In the genomic region with DNA sequence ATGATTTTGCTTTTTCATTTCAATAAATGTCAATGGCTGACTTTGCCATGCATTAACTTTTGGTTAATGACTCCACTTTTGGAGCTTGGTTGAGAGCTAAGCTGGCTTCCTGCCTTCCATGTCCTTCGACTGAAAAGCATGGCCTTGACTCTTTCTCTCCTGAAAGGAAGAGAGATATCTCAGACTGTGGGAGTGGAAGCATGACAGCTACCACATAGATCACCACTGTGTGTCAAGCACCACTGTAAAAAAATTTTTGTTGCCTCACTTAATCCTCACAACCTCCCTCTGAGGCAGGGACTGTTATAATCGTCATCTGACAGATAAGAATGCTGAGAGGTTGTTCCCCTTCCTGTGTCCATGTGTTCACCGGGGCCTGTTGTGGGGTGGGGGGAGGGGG, we compare ENCODE assay signal across 25 cellular contexts.
"Had no signal": no experiment of that assay in that cellular context is flagged by ENCODE, and none has a peak within 500 bp of the region (broad histone marks: within the 10 kb centered on the region; RNA-seq: fewer than 3 reads in every experiment).

No MANE protein-coding gene starts in this region.

- H3K36me3 ChIP-seq: ascending aorta, cardiac muscle cell, SJCRH30 had no signal

- H3K27me3 ChIP-seq: ascending aorta, cardiac muscle cell had no signal

- DNase-seq: activated CD4-positive, alpha-beta T cell treated with anti-CD3 and anti-CD28 coated beads, Interleukin-2, amount 10 ng/mL, durations not matched to agents 7 days and 5 days; activated CD4-positive, alpha-beta T cell treated with anti-CD3 and anti-CD28 coated beads, Interleukin-2, amount 50 U/mL, for 48 hours; activated CD8-positive, alpha-beta T cell treated with anti-CD3 and anti-CD28 coated beads, Interleukin-2, amount 10 ng/mL, durations not matched to agents 7 days and 5 days; activated gamma-delta T cell; activated naive CD4-positive, alpha-beta T cell treated with Interleukin-2 at 50 U/mL for 16 hours; activated T-cell treated with anti-CD3 and anti-CD28 coated beads, Interleukin-2, amount 50 U/mL, for 24 hours; amniotic stem cell; Karpas-422; KBM-7; NCI-H1105; NCI-H1417 treated with DMSO at 0.1 percent for 48 hours; NCI-H187 treated with DMSO at 0.1 percent for 48 hours; NCI-H2081; NCI-H510A; NCI-H526; NCI-H748 treated with DMSO at 0.1 percent for 48 hours; NK-92 treated with Interleukin-12 subunit alpha and Interleukin-12 subunit beta, amount 100 ng/mL, for 24 hours; PC-9; SJCRH30 had no signal

- H3K4me3 ChIP-seq: ascending aorta, cardiac muscle cell, PC-9, SJCRH30, SK-N-MC had no signal

- H3K27ac ChIP-seq: ascending aorta, cardiac muscle cell, PC-9, RWPE1, SJCRH30, SK-N-MC had no signal

- ATAC-seq: activated CD8-positive, alpha-beta T cell treated with anti-CD3 and anti-CD28 coated beads, Interleukin-2, amount 10 ng/mL, durations not matched to agents 7 days and 5 days; activated naive CD4-positive, alpha-beta T cell treated with anti-CD3 and anti-CD28 coated beads, Interleukin-2, amount 50 U/mL, for 72 hours; Right ventricle myocardium inferior had no signal

- H3K9me3 ChIP-seq: ascending aorta, SJCRH30 had no signal

- H3K4me1 ChIP-seq: ascending aorta, SJCRH30 had no signal
